ENCODE assay signal across 8 cellular contexts in the genomic region with DNA sequence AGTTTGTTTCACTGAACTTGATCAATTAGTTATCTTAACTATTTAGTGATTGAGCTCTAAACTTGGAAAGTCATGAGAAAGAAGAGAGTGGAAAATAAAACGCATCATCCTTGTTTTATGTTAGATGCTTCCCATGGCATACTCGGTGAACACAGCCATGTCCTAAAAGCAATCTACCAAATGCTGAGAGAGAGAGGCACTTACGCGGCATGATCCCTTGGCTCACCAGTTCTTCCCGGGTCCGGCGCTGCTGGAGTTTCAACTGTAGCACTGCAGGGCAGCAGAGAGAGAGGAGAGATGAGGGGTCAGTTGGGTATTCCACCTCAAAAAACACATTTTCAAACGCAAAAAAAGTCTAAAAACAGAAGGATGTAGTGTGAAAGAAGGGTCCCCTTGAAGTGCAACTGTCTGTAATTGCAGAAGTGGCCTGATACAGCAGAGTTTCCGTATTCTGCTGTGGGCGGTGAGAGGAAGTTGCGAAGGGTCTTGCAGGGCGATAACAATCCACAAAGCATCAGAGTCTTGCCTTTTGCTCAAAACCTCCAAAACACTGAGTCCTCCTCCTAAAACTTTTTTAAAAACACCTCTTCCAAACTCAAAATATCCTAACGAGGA.
DNase-seq lines count a peak whose midpoint lies in the region; ATAC-seq and TF ChIP-seq lines count a peak whose summit lies in the region.

No MANE protein-coding gene starts in this region.

- peak overlapping the region; percentile 95 for H3K27ac Mint-ChIP-seq in activated CD4-positive, alpha-beta memory T cell treated with anti-CD3 and anti-CD28 coated beads for 36 hours

- peak overlapping the region; percentile 87 for H3K27ac ChIP-seq in DOHH2 (ENCODE audit: low read depth, low read length)
- no peak overlapping the region for H3K27ac ChIP-seq in subcutaneous abdominal adipose tissue (ENCODE audit: low read depth, low read length)

- CTCF ChIA-PET in activated CD4-positive, alpha-beta memory T cell treated with anti-CD3 and anti-CD28 coated beads for 36 hours (lab: Charles Lee), result interaction anchor here (1.4 to 3.0 kb wide), 3 partner anchors 25 to 183 kb away, joined by 7 to 16 read pairs (median 9); no protein-coding TSS in a partner anchor

- peak overlapping the region; percentile 94 for H3K4me3 Mint-ChIP-seq in activated CD4-positive, alpha-beta memory T cell treated with anti-CD3 and anti-CD28 coated beads for 36 hours

- no peaks in the 10 kb centered on the region for H3K9me3 Mint-ChIP-seq in activated CD4-positive, alpha-beta memory T cell treated with anti-CD3 and anti-CD28 coated beads for 36 hours

- intact Hi-C loops in activated CD4-positive, alpha-beta memory T cell treated with anti-CD3 and anti-CD28 coated beads for 36 hours (cut with micrococcal nuclease), result loop anchor here (1.0 to 2.0 kb wide), 3 partner anchors 24 to 61 kb away; no protein-coding TSS in a partner anchor

- H3F3A ChIP-seq in DOHH2 (ENCODE audit: control insufficient read depth, insufficient read depth), result peaks cover 7% of the 10 kb centered on the region

- peak overlapping the region in 2 of 5 donors; percentile 4 to 16 for H3K9ac ChIP-seq in subcutaneous abdominal adipose tissue (ENCODE audit: low read length in 5 of 5)

- no peaks in the 10 kb centered on the region for H3K9me3 ChIP-seq in DOHH2 (ENCODE audit: control insufficient read depth, insufficient read depth, low read length)
- H3K9me3 ChIP-seq in subcutaneous abdominal adipose tissue (ENCODE audit: control insufficient read depth in 5 of 5, low read length in 5 of 5), result no peaks in the 10 kb centered on the region

- H3K4me3 ChIP-seq in DOHH2 (ENCODE audit: low read length), result peak overlapping the region; percentile 86
- peak overlapping the region; percentile 37 to 64 (median 49) for H3K4me3 ChIP-seq in subcutaneous abdominal adipose tissue (ENCODE audit: low read depth in 1 of 5, low read length in 5 of 5)

- H3K27me3 ChIP-seq in DOHH2 (ENCODE audit: control insufficient read depth, low read length), result no peaks in the 10 kb centered on the region
- H3K27me3 ChIP-seq in subcutaneous abdominal adipose tissue (ENCODE audit: control insufficient read depth in 5 of 5, insufficient read depth in 4 of 5, low read length in 5 of 5), result no peaks in the 10 kb centered on the region

- peak overlapping the region; percentile 95 for H3K4me2 ChIP-seq in DOHH2 (ENCODE audit: low read length)

- H3K4me1 ChIP-seq in DOHH2 (ENCODE audit: control insufficient read depth, low read length) (peaks cover 37% of the 10 kb centered on the region), subcutaneous abdominal adipose tissue (ENCODE audit: control insufficient read depth in 5 of 5, insufficient read depth in 5 of 5, low read length in 5 of 5) (peaks cover 0 to 3% (median 0%) of the 10 kb centered on the region in 5 donors)

- H4K20me1 ChIP-seq in DOHH2 (ENCODE audit: control insufficient read depth, insufficient read depth, low read depth, low read length), result no peaks in the 10 kb centered on the region

- peaks cover 63% of the 10 kb centered on the region for H3K79me2 ChIP-seq in DOHH2 (ENCODE audit: control insufficient read depth, low read length)

- peaks cover 34% of the 10 kb centered on the region for H3K36me3 ChIP-seq in DOHH2 (ENCODE audit: control insufficient read depth, low read length)
- peaks cover 0 to 11% (median 4%) of the 10 kb centered on the region in 5 donors for H3K36me3 ChIP-seq in subcutaneous abdominal adipose tissue (ENCODE audit: control insufficient read depth in 5 of 5, insufficient read depth in 5 of 5, low read length in 5 of 5)

- DNase-seq in activated CD4-positive, alpha-beta memory T cell treated with anti-CD3 and anti-CD28 coated beads for 36 hours, result peak; percentile 69
- DNase-seq in left lobe of liver (ENCODE audit: low spot score) (no peak), NCI-H524 treated with DMSO at 0.1 percent for 48 hours (lab: John Stamatoyannopoulos, UW) (no peak), NCI-H510A (lab: John Stamatoyannopoulos, UW) (no peak)

- POLR2A ChIA-PET in activated CD4-positive, alpha-beta memory T cell treated with anti-CD3 and anti-CD28 coated beads for 36 hours (lab: Charles Lee), result interaction anchor here (1.0 to 1.5 kb wide), 3 partner anchors 9 to 44 kb away, joined by 3 read pairs; no protein-coding TSS in a partner anchor

- H3K27me3 Mint-ChIP-seq in activated CD4-positive, alpha-beta memory T cell treated with anti-CD3 and anti-CD28 coated beads for 36 hours, result no peaks in the 10 kb centered on the region

- H3K36me3 Mint-ChIP-seq in activated CD4-positive, alpha-beta memory T cell treated with anti-CD3 and anti-CD28 coated beads for 36 hours, result peaks cover 8% of the 10 kb centered on the region

- peaks cover 66% of the 10 kb centered on the region for H3K4me1 Mint-ChIP-seq in activated CD4-positive, alpha-beta memory T cell treated with anti-CD3 and anti-CD28 coated beads for 36 hours (ENCODE audit: low read depth)

- H3K9me2 ChIP-seq in DOHH2 (replicated peaks; ENCODE audit: control insufficient read depth, low read length), result no peaks in the 10 kb centered on the region

- no peak for TF ChIP-seq CTCF in DOHH2 (IDR thresholded peaks at IDR 0.05; ENCODE audit: low read depth, low read length, poor library complexity, severe bottlenecking)

- ATAC-seq in HG03175 (IDR thresholded peaks at IDR 0.05; ENCODE audit: unreplicated experiment), result peak; percentile 64
- ATAC-seq in left lobe of liver, result peak; percentile 42
- no peak for ATAC-seq in SK-N-SH treated with all-trans-retinoic acid at 6 μM for 48 hours

TF ChIP-seq in SK-N-SH treated with all-trans-retinoic acid at 6 μM for 48 hours, 23 proteins besides CTCF, POLR2A, EP300 and RAD21:
- TF ChIP-seq, protein P1, sequence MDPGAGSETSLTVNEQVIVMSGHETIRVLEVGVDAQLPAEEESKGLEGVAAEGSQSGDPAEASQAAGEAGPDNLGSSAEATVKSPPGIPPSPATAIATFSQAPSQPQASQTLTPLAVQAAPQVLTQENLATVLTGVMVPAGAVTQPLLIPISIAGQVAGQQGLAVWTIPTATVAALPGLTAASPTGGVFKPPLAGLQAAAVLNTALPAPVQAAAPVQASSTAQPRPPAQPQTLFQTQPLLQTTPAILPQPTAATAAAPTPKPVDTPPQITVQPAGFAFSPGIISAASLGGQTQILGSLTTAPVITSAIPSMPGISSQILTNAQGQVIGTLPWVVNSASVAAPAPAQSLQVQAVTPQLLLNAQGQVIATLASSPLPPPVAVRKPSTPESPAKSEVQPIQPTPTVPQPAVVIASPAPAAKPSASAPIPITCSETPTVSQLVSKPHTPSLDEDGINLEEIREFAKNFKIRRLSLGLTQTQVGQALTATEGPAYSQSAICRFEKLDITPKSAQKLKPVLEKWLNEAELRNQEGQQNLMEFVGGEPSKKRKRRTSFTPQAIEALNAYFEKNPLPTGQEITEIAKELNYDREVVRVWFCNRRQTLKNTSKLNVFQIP (CRISPR knock-in tag; IDR thresholded peaks at IDR 0.05; ENCODE audit: borderline replicate concordance, low read depth), result no peak
- no peak for TF ChIP-seq ZFP30 (CRISPR knock-in tag; IDR thresholded peaks at IDR 0.05)
- TF ChIP-seq GLIS3 (CRISPR knock-in tag; IDR thresholded peaks at IDR 0.05), result no peak
- no peak for TF ChIP-seq BACH2 (CRISPR knock-in tag; IDR thresholded peaks at IDR 0.05; ENCODE audit: borderline replicate concordance)
- no peak for TF ChIP-seq PPARA (CRISPR knock-in tag; IDR thresholded peaks at IDR 0.05; ENCODE audit: borderline replicate concordance)
- TF ChIP-seq ZFP3 (CRISPR knock-in tag; IDR thresholded peaks at IDR 0.05), result no peak
- no peak for TF ChIP-seq CREB5 (CRISPR knock-in tag; IDR thresholded peaks at IDR 0.05; ENCODE audit: low read depth)
